ENCODE assay signal across 12 cellular contexts in genomic region chr5:59020611-59021285, GRCh38.
DNase-seq lines count a peak whose midpoint lies in the region; ATAC-seq and TF ChIP-seq lines count a peak whose summit lies in the region.
"Had no signal": no experiment of that assay in that cellular context is flagged by ENCODE, and none has a peak within 500 bp of the region (broad histone marks: within the 10 kb centered on the region; RNA-seq: fewer than 3 reads in every experiment).

No MANE protein-coding gene starts in this region.

- H3K4me1 ChIP-seq in left lung = no peaks in the 10 kb centered on the region
- H3K4me1 ChIP-seq: ascending aorta; BLaER1 treated with 17β-estradiol and CSF1 and Interleukin-3, amounts not matched to agents 10 nM and 100 nM had no signal

- ATAC-seq in left lung = peak; percentile 50
- ATAC-seq: gastroesophageal sphincter had no signal

- H3K4me3 Mint-ChIP-seq in activated naive CD4-positive, alpha-beta T cell treated with anti-CD3 and anti-CD28 coated beads, Interleukin-2, amount 10 ng/mL, durations not matched to agents 7 days and 5 days = no peak overlapping the region

- H3K27ac ChIP-seq in left lung = no peak overlapping the region
- H3K27ac ChIP-seq: ascending aorta; BLaER1 treated with 17β-estradiol and CSF1 and Interleukin-3, amounts not matched to agents 10 nM and 100 nM; gastroesophageal sphincter had no signal

- peak; percentile 57 for DNase-seq in stimulated activated CD4-positive, alpha-beta T cell treated with anti-CD3 and anti-CD28 coated beads, Interleukin-15, amount 100 ng/mL, for 24 hours
- DNase-seq in stimulated activated CD4-positive, alpha-beta T cell treated with anti-CD3 and anti-CD28 coated beads, Interleukin-2, amount 100 ng/mL, for 48 hours = no peak
- DNase-seq in activated naive CD4-positive, alpha-beta T cell treated with anti-CD3 and anti-CD28 coated beads, Interleukin-2, amount 10 ng/mL, durations not matched to agents 7 days and 5 days = no peak
- DNase-seq in left lung (no peak), cortex of kidney (lab: John Stamatoyannopoulos, UW) (no peak), NCI-H2107 treated with DMSO at 0.1 percent for 48 hours (lab: John Stamatoyannopoulos, UW; ENCODE audit: unreplicated experiment) (no peak), activated gamma-delta T cell treated with Interleukin-2 at 50 U/mL for 16 hours (no peak)
- no peak for DNase-seq in activated effector memory CD4-positive, alpha-beta T cell treated with Interleukin-2 at 50 U/mL for 16 hours
- DNase-seq: H7 had no signal

- H3K9me3 ChIP-seq in left lung = no peaks in the 10 kb centered on the region
- H3K9me3 ChIP-seq: ascending aorta, gastroesophageal sphincter had no signal

- H3K4me3 ChIP-seq in left lung = no peak overlapping the region
- H3K4me3 ChIP-seq: ascending aorta; BLaER1 treated with 17β-estradiol and CSF1 and Interleukin-3, amounts not matched to agents 10 nM and 100 nM; gastroesophageal sphincter had no signal

- H3K36me3 Mint-ChIP-seq in activated naive CD4-positive, alpha-beta T cell treated with anti-CD3 and anti-CD28 coated beads, Interleukin-2, amount 10 ng/mL, durations not matched to agents 7 days and 5 days = peaks cover 89% of the 10 kb centered on the region

- H3K4me1 Mint-ChIP-seq in activated naive CD4-positive, alpha-beta T cell treated with anti-CD3 and anti-CD28 coated beads, Interleukin-2, amount 10 ng/mL, durations not matched to agents 7 days and 5 days = peaks cover 56% of the 10 kb centered on the region

- H3K27ac Mint-ChIP-seq in activated naive CD4-positive, alpha-beta T cell treated with anti-CD3 and anti-CD28 coated beads, Interleukin-2, amount 10 ng/mL, durations not matched to agents 7 days and 5 days = peak overlapping the region; percentile 52

- TF ChIP-seq CTCF in left lung (IDR thresholded peaks at IDR 0.05) = no peak

- CTCF ChIA-PET in activated naive CD4-positive, alpha-beta T cell treated with anti-CD3 and anti-CD28 coated beads, Interleukin-2, amount 10 ng/mL, durations not matched to agents 7 days and 5 days (lab: Charles Lee) = interaction anchor here (1.0 to 1.8 kb wide), 3 partner anchors 12 to 103 kb away, joined by 3 to 10 read pairs (median 4); no protein-coding TSS in a partner anchor

- peaks cover 0 to 8% of the 10 kb centered on the region in 2 donors for H3K36me3 ChIP-seq in left lung
- H3K36me3 ChIP-seq: ascending aorta, gastroesophageal sphincter had no signal

- intact Hi-C loops in left lung (cut with DNase I) = no loop called here

- no peaks in the 10 kb centered on the region for H3K27me3 Mint-ChIP-seq in activated naive CD4-positive, alpha-beta T cell treated with anti-CD3 and anti-CD28 coated beads, Interleukin-2, amount 10 ng/mL, durations not matched to agents 7 days and 5 days

- H3K9me3 Mint-ChIP-seq in activated naive CD4-positive, alpha-beta T cell treated with anti-CD3 and anti-CD28 coated beads, Interleukin-2, amount 10 ng/mL, durations not matched to agents 7 days and 5 days = peaks cover 9% of the 10 kb centered on the region

- no peaks in the 10 kb centered on the region for H3K27me3 ChIP-seq in left lung
- H3K27me3 ChIP-seq: ascending aorta; BLaER1 treated with 17β-estradiol and CSF1 and Interleukin-3, amounts not matched to agents 10 nM and 100 nM; gastroesophageal sphincter had no signal
